In the genomic region with DNA sequence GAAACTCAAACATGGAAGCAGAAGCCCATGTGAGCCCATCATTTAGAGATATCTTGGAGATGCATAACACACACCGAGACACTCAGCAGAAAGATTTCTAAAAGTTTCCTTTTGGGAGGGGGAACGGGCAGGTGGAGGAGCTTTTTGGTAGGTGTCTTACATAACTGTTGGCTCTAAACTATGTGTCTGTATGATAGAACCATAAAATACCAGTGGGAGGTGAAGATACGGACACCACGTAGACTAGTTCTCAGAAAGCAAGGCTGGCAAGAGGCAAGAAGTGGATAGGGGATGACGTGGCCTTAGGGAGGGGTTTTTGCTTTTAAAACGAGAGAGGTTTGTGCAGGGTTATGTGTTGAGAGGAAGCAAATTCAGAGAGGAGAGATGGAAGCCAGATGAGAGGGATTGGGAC, we compare ENCODE assay signal across 1 cellular context.
TF ChIP-seq lines count a peak whose summit lies in the region.

No MANE protein-coding gene starts in this region.

TF ChIP-seq in K562, 482 proteins besides CTCF, POLR2A, EP300 and RAD21 (continued from another document and continues in another):
- TF ChIP-seq, protein P1, sequence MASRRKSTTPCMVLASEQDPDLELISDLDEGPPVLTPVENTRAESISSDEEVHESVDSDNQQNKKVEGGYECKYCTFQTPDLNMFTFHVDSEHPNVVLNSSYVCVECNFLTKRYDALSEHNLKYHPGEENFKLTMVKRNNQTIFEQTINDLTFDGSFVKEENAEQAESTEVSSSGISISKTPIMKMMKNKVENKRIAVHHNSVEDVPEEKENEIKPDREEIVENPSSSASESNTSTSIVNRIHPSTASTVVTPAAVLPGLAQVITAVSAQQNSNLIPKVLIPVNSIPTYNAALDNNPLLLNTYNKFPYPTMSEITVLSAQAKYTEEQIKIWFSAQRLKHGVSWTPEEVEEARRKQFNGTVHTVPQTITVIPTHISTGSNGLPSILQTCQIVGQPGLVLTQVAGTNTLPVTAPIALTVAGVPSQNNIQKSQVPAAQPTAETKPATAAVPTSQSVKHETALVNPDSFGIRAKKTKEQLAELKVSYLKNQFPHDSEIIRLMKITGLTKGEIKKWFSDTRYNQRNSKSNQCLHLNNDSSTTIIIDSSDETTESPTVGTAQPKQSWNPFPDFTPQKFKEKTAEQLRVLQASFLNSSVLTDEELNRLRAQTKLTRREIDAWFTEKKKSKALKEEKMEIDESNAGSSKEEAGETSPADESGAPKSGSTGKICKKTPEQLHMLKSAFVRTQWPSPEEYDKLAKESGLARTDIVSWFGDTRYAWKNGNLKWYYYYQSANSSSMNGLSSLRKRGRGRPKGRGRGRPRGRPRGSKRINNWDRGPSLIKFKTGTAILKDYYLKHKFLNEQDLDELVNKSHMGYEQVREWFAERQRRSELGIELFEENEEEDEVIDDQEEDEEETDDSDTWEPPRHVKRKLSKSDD (conservative IDR thresholded peaks at IDR 0.05; ENCODE audit: low read length) = no peak
- no peak for TF ChIP-seq FOXJ2 (tag; IDR thresholded peaks at IDR 0.05)
- TF ChIP-seq SMARCA4 (IDR thresholded peaks at IDR 0.05) = peak; percentile 80
- TF ChIP-seq, protein P2, sequence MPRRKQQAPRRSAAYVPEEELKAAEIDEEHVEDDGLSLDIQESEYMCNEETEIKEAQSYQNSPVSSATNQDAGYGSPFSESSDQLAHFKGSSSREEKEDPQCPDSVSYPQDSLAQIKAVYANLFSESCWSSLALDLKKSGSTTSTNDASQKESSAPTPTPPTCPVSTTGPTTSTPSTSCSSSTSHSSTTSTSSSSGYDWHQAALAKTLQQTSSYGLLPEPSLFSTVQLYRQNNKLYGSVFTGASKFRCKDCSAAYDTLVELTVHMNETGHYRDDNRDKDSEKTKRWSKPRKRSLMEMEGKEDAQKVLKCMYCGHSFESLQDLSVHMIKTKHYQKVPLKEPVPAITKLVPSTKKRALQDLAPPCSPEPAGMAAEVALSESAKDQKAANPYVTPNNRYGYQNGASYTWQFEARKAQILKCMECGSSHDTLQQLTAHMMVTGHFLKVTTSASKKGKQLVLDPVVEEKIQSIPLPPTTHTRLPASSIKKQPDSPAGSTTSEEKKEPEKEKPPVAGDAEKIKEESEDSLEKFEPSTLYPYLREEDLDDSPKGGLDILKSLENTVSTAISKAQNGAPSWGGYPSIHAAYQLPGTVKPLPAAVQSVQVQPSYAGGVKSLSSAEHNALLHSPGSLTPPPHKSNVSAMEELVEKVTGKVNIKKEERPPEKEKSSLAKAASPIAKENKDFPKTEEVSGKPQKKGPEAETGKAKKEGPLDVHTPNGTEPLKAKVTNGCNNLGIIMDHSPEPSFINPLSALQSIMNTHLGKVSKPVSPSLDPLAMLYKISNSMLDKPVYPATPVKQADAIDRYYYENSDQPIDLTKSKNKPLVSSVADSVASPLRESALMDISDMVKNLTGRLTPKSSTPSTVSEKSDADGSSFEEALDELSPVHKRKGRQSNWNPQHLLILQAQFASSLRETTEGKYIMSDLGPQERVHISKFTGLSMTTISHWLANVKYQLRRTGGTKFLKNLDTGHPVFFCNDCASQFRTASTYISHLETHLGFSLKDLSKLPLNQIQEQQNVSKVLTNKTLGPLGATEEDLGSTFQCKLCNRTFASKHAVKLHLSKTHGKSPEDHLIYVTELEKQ (CRISPR knock-in tag; IDR thresholded peaks at IDR 0.05) = no peak
- TF ChIP-seq, protein P3, sequence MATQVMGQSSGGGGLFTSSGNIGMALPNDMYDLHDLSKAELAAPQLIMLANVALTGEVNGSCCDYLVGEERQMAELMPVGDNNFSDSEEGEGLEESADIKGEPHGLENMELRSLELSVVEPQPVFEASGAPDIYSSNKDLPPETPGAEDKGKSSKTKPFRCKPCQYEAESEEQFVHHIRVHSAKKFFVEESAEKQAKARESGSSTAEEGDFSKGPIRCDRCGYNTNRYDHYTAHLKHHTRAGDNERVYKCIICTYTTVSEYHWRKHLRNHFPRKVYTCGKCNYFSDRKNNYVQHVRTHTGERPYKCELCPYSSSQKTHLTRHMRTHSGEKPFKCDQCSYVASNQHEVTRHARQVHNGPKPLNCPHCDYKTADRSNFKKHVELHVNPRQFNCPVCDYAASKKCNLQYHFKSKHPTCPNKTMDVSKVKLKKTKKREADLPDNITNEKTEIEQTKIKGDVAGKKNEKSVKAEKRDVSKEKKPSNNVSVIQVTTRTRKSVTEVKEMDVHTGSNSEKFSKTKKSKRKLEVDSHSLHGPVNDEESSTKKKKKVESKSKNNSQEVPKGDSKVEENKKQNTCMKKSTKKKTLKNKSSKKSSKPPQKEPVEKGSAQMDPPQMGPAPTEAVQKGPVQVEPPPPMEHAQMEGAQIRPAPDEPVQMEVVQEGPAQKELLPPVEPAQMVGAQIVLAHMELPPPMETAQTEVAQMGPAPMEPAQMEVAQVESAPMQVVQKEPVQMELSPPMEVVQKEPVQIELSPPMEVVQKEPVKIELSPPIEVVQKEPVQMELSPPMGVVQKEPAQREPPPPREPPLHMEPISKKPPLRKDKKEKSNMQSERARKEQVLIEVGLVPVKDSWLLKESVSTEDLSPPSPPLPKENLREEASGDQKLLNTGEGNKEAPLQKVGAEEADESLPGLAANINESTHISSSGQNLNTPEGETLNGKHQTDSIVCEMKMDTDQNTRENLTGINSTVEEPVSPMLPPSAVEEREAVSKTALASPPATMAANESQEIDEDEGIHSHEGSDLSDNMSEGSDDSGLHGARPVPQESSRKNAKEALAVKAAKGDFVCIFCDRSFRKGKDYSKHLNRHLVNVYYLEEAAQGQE (CRISPR knock-in tag; IDR thresholded peaks at IDR 0.05; ENCODE audit: low read depth) = no peak
- no peak for TF ChIP-seq ZNF134 (CRISPR knock-in tag; conservative IDR thresholded peaks at IDR 0.05)
- TF ChIP-seq TCFL5 (CRISPR knock-in tag; conservative IDR thresholded peaks at IDR 0.05) = no peak
- TF ChIP-seq MYNN (IDR thresholded peaks at IDR 0.05) = no peak; the same call in 1 of the 2 replicates
- TF ChIP-seq MYNN (CRISPR knock-in tag; IDR thresholded peaks at IDR 0.05) = no peak
- no peak for TF ChIP-seq KLF13 (tag; IDR thresholded peaks at IDR 0.05; ENCODE audit: borderline replicate concordance, low read depth)
- no peak for TF ChIP-seq SRSF7 (optimal IDR thresholded peaks at IDR 0.05; ENCODE audit: low read depth, low read length)
- no peak for TF ChIP-seq HNRNPL (IDR thresholded peaks at IDR 0.05; ENCODE audit: low read depth, low read length)
- peak; percentile 41; the same call in 1 of the 2 replicates for TF ChIP-seq LARP7 (IDR thresholded peaks at IDR 0.05)
- TF ChIP-seq ZNF785 (CRISPR knock-in tag; IDR thresholded peaks at IDR 0.05) = no peak
- peak; percentile 57; the same call in 1 of the 2 replicates for TF ChIP-seq HLTF (IDR thresholded peaks at IDR 0.05)
- TF ChIP-seq FOXM1 (IDR thresholded peaks at IDR 0.05; ENCODE audit: low read depth) = no peak
- no peak for TF ChIP-seq FOXM1 (CRISPR knock-in tag; IDR thresholded peaks at IDR 0.05; ENCODE audit: low read depth)
- TF ChIP-seq TEAD4 (IDR thresholded peaks at IDR 0.05; ENCODE audit: low read length) = peak; percentile 75
- TF ChIP-seq TEAD4 (CRISPR knock-in tag; IDR thresholded peaks at IDR 0.05; ENCODE audit: borderline replicate concordance) = no peak
- no peak for TF ChIP-seq PHTF2 (CRISPR knock-in tag; IDR thresholded peaks at IDR 0.05)
- TF ChIP-seq ZBTB1 (CRISPR knock-in tag; IDR thresholded peaks at IDR 0.05; ENCODE audit: borderline replicate concordance, low read depth) = no peak
- peak; percentile 74 for TF ChIP-seq CBFA2T2 (conservative IDR thresholded peaks at IDR 0.05)
- peak in 1 of 2 experiments; percentile 48; a peak in 1 of 4 replicates for TF ChIP-seq KDM1A (IDR thresholded peaks at IDR 0.05)
- no peak for TF ChIP-seq POU5F1 (IDR thresholded peaks at IDR 0.05; ENCODE audit: borderline replicate concordance, low read depth, low read length, partially characterized antibody)
- TF ChIP-seq ARID1B (IDR thresholded peaks at IDR 0.05) = peak; percentile 90
- TF ChIP-seq YBX1 (IDR thresholded peaks at IDR 0.05) = no peak
- no peak for TF ChIP-seq ZSCAN32 (CRISPR knock-in tag; IDR thresholded peaks at IDR 0.05)
- TF ChIP-seq, protein P4, sequence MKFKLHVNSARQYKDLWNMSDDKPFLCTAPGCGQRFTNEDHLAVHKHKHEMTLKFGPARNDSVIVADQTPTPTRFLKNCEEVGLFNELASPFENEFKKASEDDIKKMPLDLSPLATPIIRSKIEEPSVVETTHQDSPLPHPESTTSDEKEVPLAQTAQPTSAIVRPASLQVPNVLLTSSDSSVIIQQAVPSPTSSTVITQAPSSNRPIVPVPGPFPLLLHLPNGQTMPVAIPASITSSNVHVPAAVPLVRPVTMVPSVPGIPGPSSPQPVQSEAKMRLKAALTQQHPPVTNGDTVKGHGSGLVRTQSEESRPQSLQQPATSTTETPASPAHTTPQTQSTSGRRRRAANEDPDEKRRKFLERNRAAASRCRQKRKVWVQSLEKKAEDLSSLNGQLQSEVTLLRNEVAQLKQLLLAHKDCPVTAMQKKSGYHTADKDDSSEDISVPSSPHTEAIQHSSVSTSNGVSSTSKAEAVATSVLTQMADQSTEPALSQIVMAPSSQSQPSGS (CRISPR knock-in tag; IDR thresholded peaks at IDR 0.05) = no peak
- no peak for TF ChIP-seq ZNF24 (IDR thresholded peaks at IDR 0.05)
- TF ChIP-seq, protein P5, sequence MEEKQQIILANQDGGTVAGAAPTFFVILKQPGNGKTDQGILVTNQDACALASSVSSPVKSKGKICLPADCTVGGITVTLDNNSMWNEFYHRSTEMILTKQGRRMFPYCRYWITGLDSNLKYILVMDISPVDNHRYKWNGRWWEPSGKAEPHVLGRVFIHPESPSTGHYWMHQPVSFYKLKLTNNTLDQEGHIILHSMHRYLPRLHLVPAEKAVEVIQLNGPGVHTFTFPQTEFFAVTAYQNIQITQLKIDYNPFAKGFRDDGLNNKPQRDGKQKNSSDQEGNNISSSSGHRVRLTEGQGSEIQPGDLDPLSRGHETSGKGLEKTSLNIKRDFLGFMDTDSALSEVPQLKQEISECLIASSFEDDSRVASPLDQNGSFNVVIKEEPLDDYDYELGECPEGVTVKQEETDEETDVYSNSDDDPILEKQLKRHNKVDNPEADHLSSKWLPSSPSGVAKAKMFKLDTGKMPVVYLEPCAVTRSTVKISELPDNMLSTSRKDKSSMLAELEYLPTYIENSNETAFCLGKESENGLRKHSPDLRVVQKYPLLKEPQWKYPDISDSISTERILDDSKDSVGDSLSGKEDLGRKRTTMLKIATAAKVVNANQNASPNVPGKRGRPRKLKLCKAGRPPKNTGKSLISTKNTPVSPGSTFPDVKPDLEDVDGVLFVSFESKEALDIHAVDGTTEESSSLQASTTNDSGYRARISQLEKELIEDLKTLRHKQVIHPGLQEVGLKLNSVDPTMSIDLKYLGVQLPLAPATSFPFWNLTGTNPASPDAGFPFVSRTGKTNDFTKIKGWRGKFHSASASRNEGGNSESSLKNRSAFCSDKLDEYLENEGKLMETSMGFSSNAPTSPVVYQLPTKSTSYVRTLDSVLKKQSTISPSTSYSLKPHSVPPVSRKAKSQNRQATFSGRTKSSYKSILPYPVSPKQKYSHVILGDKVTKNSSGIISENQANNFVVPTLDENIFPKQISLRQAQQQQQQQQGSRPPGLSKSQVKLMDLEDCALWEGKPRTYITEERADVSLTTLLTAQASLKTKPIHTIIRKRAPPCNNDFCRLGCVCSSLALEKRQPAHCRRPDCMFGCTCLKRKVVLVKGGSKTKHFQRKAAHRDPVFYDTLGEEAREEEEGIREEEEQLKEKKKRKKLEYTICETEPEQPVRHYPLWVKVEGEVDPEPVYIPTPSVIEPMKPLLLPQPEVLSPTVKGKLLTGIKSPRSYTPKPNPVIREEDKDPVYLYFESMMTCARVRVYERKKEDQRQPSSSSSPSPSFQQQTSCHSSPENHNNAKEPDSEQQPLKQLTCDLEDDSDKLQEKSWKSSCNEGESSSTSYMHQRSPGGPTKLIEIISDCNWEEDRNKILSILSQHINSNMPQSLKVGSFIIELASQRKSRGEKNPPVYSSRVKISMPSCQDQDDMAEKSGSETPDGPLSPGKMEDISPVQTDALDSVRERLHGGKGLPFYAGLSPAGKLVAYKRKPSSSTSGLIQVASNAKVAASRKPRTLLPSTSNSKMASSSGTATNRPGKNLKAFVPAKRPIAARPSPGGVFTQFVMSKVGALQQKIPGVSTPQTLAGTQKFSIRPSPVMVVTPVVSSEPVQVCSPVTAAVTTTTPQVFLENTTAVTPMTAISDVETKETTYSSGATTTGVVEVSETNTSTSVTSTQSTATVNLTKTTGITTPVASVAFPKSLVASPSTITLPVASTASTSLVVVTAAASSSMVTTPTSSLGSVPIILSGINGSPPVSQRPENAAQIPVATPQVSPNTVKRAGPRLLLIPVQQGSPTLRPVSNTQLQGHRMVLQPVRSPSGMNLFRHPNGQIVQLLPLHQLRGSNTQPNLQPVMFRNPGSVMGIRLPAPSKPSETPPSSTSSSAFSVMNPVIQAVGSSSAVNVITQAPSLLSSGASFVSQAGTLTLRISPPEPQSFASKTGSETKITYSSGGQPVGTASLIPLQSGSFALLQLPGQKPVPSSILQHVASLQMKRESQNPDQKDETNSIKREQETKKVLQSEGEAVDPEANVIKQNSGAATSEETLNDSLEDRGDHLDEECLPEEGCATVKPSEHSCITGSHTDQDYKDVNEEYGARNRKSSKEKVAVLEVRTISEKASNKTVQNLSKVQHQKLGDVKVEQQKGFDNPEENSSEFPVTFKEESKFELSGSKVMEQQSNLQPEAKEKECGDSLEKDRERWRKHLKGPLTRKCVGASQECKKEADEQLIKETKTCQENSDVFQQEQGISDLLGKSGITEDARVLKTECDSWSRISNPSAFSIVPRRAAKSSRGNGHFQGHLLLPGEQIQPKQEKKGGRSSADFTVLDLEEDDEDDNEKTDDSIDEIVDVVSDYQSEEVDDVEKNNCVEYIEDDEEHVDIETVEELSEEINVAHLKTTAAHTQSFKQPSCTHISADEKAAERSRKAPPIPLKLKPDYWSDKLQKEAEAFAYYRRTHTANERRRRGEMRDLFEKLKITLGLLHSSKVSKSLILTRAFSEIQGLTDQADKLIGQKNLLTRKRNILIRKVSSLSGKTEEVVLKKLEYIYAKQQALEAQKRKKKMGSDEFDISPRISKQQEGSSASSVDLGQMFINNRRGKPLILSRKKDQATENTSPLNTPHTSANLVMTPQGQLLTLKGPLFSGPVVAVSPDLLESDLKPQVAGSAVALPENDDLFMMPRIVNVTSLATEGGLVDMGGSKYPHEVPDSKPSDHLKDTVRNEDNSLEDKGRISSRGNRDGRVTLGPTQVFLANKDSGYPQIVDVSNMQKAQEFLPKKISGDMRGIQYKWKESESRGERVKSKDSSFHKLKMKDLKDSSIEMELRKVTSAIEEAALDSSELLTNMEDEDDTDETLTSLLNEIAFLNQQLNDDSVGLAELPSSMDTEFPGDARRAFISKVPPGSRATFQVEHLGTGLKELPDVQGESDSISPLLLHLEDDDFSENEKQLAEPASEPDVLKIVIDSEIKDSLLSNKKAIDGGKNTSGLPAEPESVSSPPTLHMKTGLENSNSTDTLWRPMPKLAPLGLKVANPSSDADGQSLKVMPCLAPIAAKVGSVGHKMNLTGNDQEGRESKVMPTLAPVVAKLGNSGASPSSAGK (IDR thresholded peaks at IDR 0.05) = no peak
- peak in 1 of 2 experiments; percentile 80; a peak in 2 of 4 replicates for TF ChIP-seq TBL1XR1 (IDR thresholded peaks at IDR 0.05; ENCODE audit: low read length in 2 of 2)
- 0 out of 2 replicates have a peak, but pooled peaks have one; percentile 20 for TF ChIP-seq HDGF (IDR thresholded peaks at IDR 0.05)
- no peak for TF ChIP-seq NUFIP1 (IDR thresholded peaks at IDR 0.05; ENCODE audit: partially characterized antibody)
- TF ChIP-seq BRF1 (IDR thresholded peaks at IDR 0.05; ENCODE audit: borderline replicate concordance, extremely low read depth, insufficient read length) = no peak
- no peak for TF ChIP-seq ZNF347 (CRISPR knock-in tag; IDR thresholded peaks at IDR 0.05; ENCODE audit: low read depth)
- TF ChIP-seq SMARCC2 (IDR thresholded peaks at IDR 0.05; ENCODE audit: low read depth) = peak; percentile 55; the same call in 1 of the 2 replicates
- TF ChIP-seq SIN3B (IDR thresholded peaks at IDR 0.05; ENCODE audit: low read depth) = no peak
- 0 out of 2 replicates have a peak, but pooled peaks have one; percentile 23 for TF ChIP-seq MTA1 (IDR thresholded peaks at IDR 0.05; ENCODE audit: borderline replicate concordance)
